Comparison of ENCODE assay signal across 14 cellular contexts in genomic region chr17:75228847-75229246, GRCh38. TPM values are rescaled to one million over a fixed set of nuclear protein-coding genes. Genes with fewer than 3 reads are reported as not detected.
DNase-seq lines count a peak whose midpoint lies in the region; ATAC-seq and TF ChIP-seq lines count a peak whose summit lies in the region.
"Had no signal": no experiment of that assay in that cellular context is flagged by ENCODE, and none has a peak within 500 bp of the region (broad histone marks: within the 10 kb centered on the region; RNA-seq: fewer than 3 reads in every experiment).

No MANE protein-coding gene starts in this region.

- intact Hi-C loops in psoas muscle (cut with DNase I), result no loop called here

- CTCF ChIA-PET in HEK293 (lab: Yijun Ruan, JAX), result interaction anchor here (1.8 to 5.7 kb wide), 3 partner anchors 11 to 183 kb away, joined by 5 to 54 read pairs (median 6); no protein-coding TSS in a partner anchor

- peaks cover 45% of the 10 kb centered on the region for H3K36me3 Mint-ChIP-seq in effector memory CD8-positive, alpha-beta T cell (ENCODE audit: insufficient read depth)

- peak overlapping the region in 1 of 2 donors; percentile 17 for H3K27ac Mint-ChIP-seq in effector memory CD8-positive, alpha-beta T cell

- no peaks in the 10 kb centered on the region for H3K4me1 Mint-ChIP-seq in effector memory CD8-positive, alpha-beta T cell (ENCODE audit: low read depth in 2 of 2)
- H3K4me1 Mint-ChIP-seq: neural crest cell had no signal

- H3K27ac ChIP-seq in HEK293 (ENCODE audit: extremely low read depth, low read depth, low read length) (peak overlapping the region; percentile 9; the same call in 1 of the 2 replicates), psoas muscle (no peak overlapping the region)
- H3K27ac ChIP-seq: foreskin keratinocyte, WERI-Rb-1 had no signal

- H3K4me3 ChIP-seq in HEK293 (ENCODE audit: low read depth, low read length) (no peak overlapping the region), psoas muscle (no peak overlapping the region)

- H3K27me3 ChIP-seq in psoas muscle (ENCODE audit: insufficient read depth in 3 of 3, low read length in 2 of 3), result no peaks in the 10 kb centered on the region
- H3K27me3 ChIP-seq: foreskin keratinocyte had no signal

- POLR2A ChIA-PET in HEK293 (lab: Yijun Ruan, JAX), result interaction anchor here (0.9 to 2.8 kb wide), 5 partner anchors 8 to 119 kb away, joined by 3 to 16 read pairs (median 3); partner anchors contain the start of gene ARMC7

- no peak for ATAC-seq in psoas muscle
- ATAC-seq in effector memory CD8-positive, alpha-beta T cell (replicated peaks), result no peak
- ATAC-seq: foreskin keratinocyte had no signal

- H3K9me3 ChIP-seq in HEK293 (ENCODE audit: control insufficient read depth, insufficient read depth, low read depth, low read length) (no peaks in the 10 kb centered on the region), psoas muscle (no peaks in the 10 kb centered on the region)

- H3K36me3 ChIP-seq in HEK293 (ENCODE audit: control insufficient read depth in 2 of 2, insufficient read depth in 1 of 2, low read length in 2 of 2) (peaks cover 64 to 92% of the 10 kb centered on the region in 2 experiments), psoas muscle (ENCODE audit: insufficient read depth in 1 of 2, low read depth in 1 of 2) (peaks cover 3 to 94% of the 10 kb centered on the region in 2 donors)

- H3K4me1 ChIP-seq in HEK293 (ENCODE audit: control insufficient read depth, insufficient read depth, low read length) (no peaks in the 10 kb centered on the region), psoas muscle (no peaks in the 10 kb centered on the region)
- H3K4me1 ChIP-seq: foreskin keratinocyte had no signal

- no peaks in the 10 kb centered on the region for H3K9me3 Mint-ChIP-seq in effector memory CD8-positive, alpha-beta T cell
- H3K9me3 Mint-ChIP-seq: neural crest cell had no signal

- TF ChIP-seq CTCF in HEK293 (tag by site-specific recombination; IDR thresholded peaks at IDR 0.05), result no peak
- no peak for TF ChIP-seq CTCF in psoas muscle (IDR thresholded peaks at IDR 0.05)

- 74 to 84% (median 80%) methylated on average over 4 of the region's 4 CpGs for WGBS in psoas muscle, 3 donors

- no peak overlapping the region for H3K4me3 Mint-ChIP-seq in effector memory CD8-positive, alpha-beta T cell
- H3K4me3 Mint-ChIP-seq: neural crest cell had no signal

- peak; percentile 30 for DNase-seq in dermis blood vessel endothelial cell
- DNase-seq in psoas muscle, result peak; percentile 22 to 48
- DNase-seq in activated CD4-positive, alpha-beta T cell treated with anti-CD3 and anti-CD28 coated beads for 48 hours, result no peak
- DNase-seq in mesenteric fat pad (ENCODE audit: low spot score), result no peak
- no peak for DNase-seq in effector memory CD8-positive, alpha-beta T cell
- DNase-seq: activated CD8-positive, alpha-beta memory T cell treated with anti-CD3 and anti-CD28 coated beads, Interleukin-2, amount 50 U/mL, for 4 hours; foreskin keratinocyte; kidney; NCI-H1417 treated with DMSO at 0.1 percent for 48 hours; NCI-H524; SHP77 treated with DMSO at 0.1 percent for 48 hours; WERI-Rb-1 had no signal

- no peaks in the 10 kb centered on the region for H3K27me3 Mint-ChIP-seq in effector memory CD8-positive, alpha-beta T cell

TF ChIP-seq in HEK293, 187 proteins besides CTCF, POLR2A, EP300 and RAD21:
- TF ChIP-seq PRDM4 (tag by site-specific recombination; IDR thresholded peaks at IDR 0.05), result 0 out of 2 replicates have a peak, but pooled peaks have one; percentile 36
- no peak for TF ChIP-seq ZNF513 (tag by site-specific recombination; IDR thresholded peaks at IDR 0.05)

RNA-seq across cellular contexts. Expression of gene NUP85, which starts 23.4 kb away (rescaled TPM):
- total RNA-seq in dermis blood vessel endothelial cell, result 37.6 and 41.5 TPM in 2 replicates
- total RNA-seq in psoas muscle, result 10 to 100 TPM; 19.3 to 32.9 (median 22.0) TPM
- polyA plus RNA-seq in psoas muscle, result 10 to 100 TPM; 15.1 to 24.7 (median 17.1) TPM
- 60.2 TPM for total RNA-seq in mesenteric fat pad

RNA-seq across cellular contexts. Expression of gene GGA3, which starts 32.6 kb away (rescaled TPM):
- 11.9 and 26.4 TPM in 2 replicates for total RNA-seq in dermis blood vessel endothelial cell
- total RNA-seq in psoas muscle, result 10 to 100 TPM; 21.3 to 40.6 (median 30.2) TPM
- polyA plus RNA-seq in psoas muscle, result 10 to 100 TPM; 13.8 to 37.4 (median 27.3) TPM
- 42.8 TPM for total RNA-seq in mesenteric fat pad

RNA-seq across cellular contexts. Expression of gene MRPS7, which starts 32.8 kb away (rescaled TPM):
- total RNA-seq in dermis blood vessel endothelial cell (63.2 and 73.5 TPM in 2 replicates), psoas muscle (100 to 1,000 TPM; 105 to 161 (median 131) TPM), mesenteric fat pad (45.7 TPM)
- polyA plus RNA-seq in psoas muscle, result 100 to 1,000 TPM in 2 of 3 donors, 10 to 100 TPM in 1; 98.2 to 165 (median 122) TPM

RNA-seq across cellular contexts. Expression of gene MIF4GD, which starts 42.2 kb away (rescaled TPM):
- total RNA-seq in dermis blood vessel endothelial cell (10.6 and 12.8 TPM in 2 replicates), psoas muscle (10 to 100 TPM; 19.2 to 45.8 (median 37.6) TPM), mesenteric fat pad (15.5 TPM)
- 10 to 100 TPM; 27.9 to 44.8 (median 32.2) TPM for polyA plus RNA-seq in psoas muscle

RNA-seq across cellular contexts. Expression of gene SUMO2, which starts 46.1 kb away (rescaled TPM):
- 116 and 134 TPM in 2 replicates for total RNA-seq in dermis blood vessel endothelial cell
- total RNA-seq in psoas muscle, result 100 to 1,000 TPM; 161 to 203 (median 185) TPM
- 10 to 100 TPM; 50.1 to 60.4 (median 56.2) TPM for polyA plus RNA-seq in psoas muscle
- 265 TPM for total RNA-seq in mesenteric fat pad

Comparison
In these comparisons a context has a peak if more than half of its experiments do, and no peak if none do; other contexts are left out.
1. DNase-seq: peak in dermis blood vessel endothelial cell (single experiment) and psoas muscle (2 of 2); none in activated CD4-positive, alpha-beta T cell treated with anti-CD3 and anti-CD28 coated beads for 48 hours (single experiment), mesenteric fat pad (single experiment) and effector memory CD8-positive, alpha-beta T cell (0 of 3).